ENCODE assay signal across 9 cellular contexts in genomic region chr2:209556354-209556961, GRCh38.
DNase-seq lines count a peak whose midpoint lies in the region; ATAC-seq and TF ChIP-seq lines count a peak whose summit lies in the region.
"Had no signal": no experiment of that assay in that cellular context is flagged by ENCODE, and none has a peak within 500 bp of the region (broad histone marks: within the 10 kb centered on the region; RNA-seq: fewer than 3 reads in every experiment).

No MANE protein-coding gene starts in this region.

- no peak for TF ChIP-seq POLR2A in esophagus muscularis mucosa (IDR thresholded peaks at IDR 0.05; ENCODE audit: low read depth)

- DNase-seq in NCI-H2227 (lab: John Stamatoyannopoulos, UW; ENCODE audit: unreplicated experiment) (peak; percentile 26), NCI-H2227 treated with DMSO at 0.1 percent for 48 hours (lab: John Stamatoyannopoulos, UW) (no peak), NCI-H446 (lab: John Stamatoyannopoulos, UW) (peak; percentile 22 to 55), esophagus muscularis mucosa (ENCODE audit: extremely low spot score) (no peak), skeletal muscle cell (ENCODE audit: low read depth) (peak; percentile 12), DMS114 treated with DMSO at 0.1 percent for 48 hours (lab: John Stamatoyannopoulos, UW; ENCODE audit: unreplicated experiment) (no peak)
- no peak for DNase-seq in activated CD4-positive, alpha-beta memory T cell treated with anti-CD3 and anti-CD28 coated beads, Interleukin-2, amount 10 ng/mL, durations not matched to agents 7 days and 5 days

- no peaks in the 10 kb centered on the region for H3K4me1 Mint-ChIP-seq in activated CD4-positive, alpha-beta memory T cell treated with anti-CD3 and anti-CD28 coated beads, Interleukin-2, amount 10 ng/mL, durations not matched to agents 7 days and 5 days

- no peaks in the 10 kb centered on the region for H3K27me3 Mint-ChIP-seq in activated CD4-positive, alpha-beta memory T cell treated with anti-CD3 and anti-CD28 coated beads, Interleukin-2, amount 10 ng/mL, durations not matched to agents 7 days and 5 days

- POLR2A ChIA-PET in activated CD4-positive, alpha-beta memory T cell treated with anti-CD3 and anti-CD28 coated beads, Interleukin-2, amount 10 ng/mL, durations not matched to agents 7 days and 5 days (lab: Charles Lee), result no interaction called here

- no peaks in the 10 kb centered on the region for H3K9me3 ChIP-seq in esophagus muscularis mucosa
- H3K9me3 ChIP-seq: Caco-2 had no signal

- no peak for TF ChIP-seq EP300 in esophagus muscularis mucosa (IDR thresholded peaks at IDR 0.05)

- H3K27ac Mint-ChIP-seq in activated CD4-positive, alpha-beta memory T cell treated with anti-CD3 and anti-CD28 coated beads, Interleukin-2, amount 10 ng/mL, durations not matched to agents 7 days and 5 days, result no peak overlapping the region

- 60% methylated on average over 4 of the region's 4 CpGs for WGBS in esophagus muscularis mucosa

- no peaks in the 10 kb centered on the region for H3K36me3 ChIP-seq in esophagus muscularis mucosa

- no peaks in the 10 kb centered on the region for H3K27me3 ChIP-seq in esophagus muscularis mucosa

- peak; percentile 67 for ATAC-seq in HG02798 (IDR thresholded peaks at IDR 0.05; ENCODE audit: poor library complexity, unreplicated experiment)

- TF ChIP-seq CTCF in esophagus muscularis mucosa (IDR thresholded peaks at IDR 0.05), result peak in 2 of 3 experiments; percentile 27 to 28

- CTCF ChIA-PET in activated CD4-positive, alpha-beta memory T cell treated with anti-CD3 and anti-CD28 coated beads, Interleukin-2, amount 10 ng/mL, durations not matched to agents 7 days and 5 days (lab: Charles Lee), result interaction anchor here (0.7 kb wide), 1 partner anchor 192 kb away, joined by 3 read pairs; no protein-coding TSS in a partner anchor

- intact Hi-C loops in esophagus muscularis mucosa (cut with DNase I), result loop anchor here (10.0 kb wide), 1 partner anchor 132 kb away; the partner anchor contains the start of gene MAP2

- no peaks in the 10 kb centered on the region for H3K4me1 ChIP-seq in esophagus muscularis mucosa
- H3K4me1 ChIP-seq: Caco-2 had no signal

- no peak overlapping the region for H3K4me3 Mint-ChIP-seq in activated CD4-positive, alpha-beta memory T cell treated with anti-CD3 and anti-CD28 coated beads, Interleukin-2, amount 10 ng/mL, durations not matched to agents 7 days and 5 days

- no peak overlapping the region for H3K4me3 ChIP-seq in esophagus muscularis mucosa
- no peak overlapping the region for H3K4me3 ChIP-seq in skeletal muscle cell (ENCODE audit: low read depth, low read length)

- H3K36me3 Mint-ChIP-seq in activated CD4-positive, alpha-beta memory T cell treated with anti-CD3 and anti-CD28 coated beads, Interleukin-2, amount 10 ng/mL, durations not matched to agents 7 days and 5 days (ENCODE audit: low read depth), result no peaks in the 10 kb centered on the region

- no peaks in the 10 kb centered on the region for H3K9me3 Mint-ChIP-seq in activated CD4-positive, alpha-beta memory T cell treated with anti-CD3 and anti-CD28 coated beads, Interleukin-2, amount 10 ng/mL, durations not matched to agents 7 days and 5 days

- no peak overlapping the region for H3K27ac ChIP-seq in esophagus muscularis mucosa (replicated peaks in 1 of 4)

Comparison
In these comparisons a context has a peak if more than half of its experiments do, and no peak if none do; other contexts are left out.
1. DNase-seq: peak in NCI-H2227 (single experiment), NCI-H446 (2 of 2) and skeletal muscle cell (single experiment); none in NCI-H2227 treated with DMSO at 0.1 percent for 48 hours (single experiment), esophagus muscularis mucosa (single experiment), DMS114 treated with DMSO at 0.1 percent for 48 hours (single experiment) and activated CD4-positive, alpha-beta memory T cell treated with anti-CD3 and anti-CD28 coated beads, Interleukin-2, amount 10 ng/mL, durations not matched to agents 7 days and 5 days (single experiment).